In the genomic region with DNA sequence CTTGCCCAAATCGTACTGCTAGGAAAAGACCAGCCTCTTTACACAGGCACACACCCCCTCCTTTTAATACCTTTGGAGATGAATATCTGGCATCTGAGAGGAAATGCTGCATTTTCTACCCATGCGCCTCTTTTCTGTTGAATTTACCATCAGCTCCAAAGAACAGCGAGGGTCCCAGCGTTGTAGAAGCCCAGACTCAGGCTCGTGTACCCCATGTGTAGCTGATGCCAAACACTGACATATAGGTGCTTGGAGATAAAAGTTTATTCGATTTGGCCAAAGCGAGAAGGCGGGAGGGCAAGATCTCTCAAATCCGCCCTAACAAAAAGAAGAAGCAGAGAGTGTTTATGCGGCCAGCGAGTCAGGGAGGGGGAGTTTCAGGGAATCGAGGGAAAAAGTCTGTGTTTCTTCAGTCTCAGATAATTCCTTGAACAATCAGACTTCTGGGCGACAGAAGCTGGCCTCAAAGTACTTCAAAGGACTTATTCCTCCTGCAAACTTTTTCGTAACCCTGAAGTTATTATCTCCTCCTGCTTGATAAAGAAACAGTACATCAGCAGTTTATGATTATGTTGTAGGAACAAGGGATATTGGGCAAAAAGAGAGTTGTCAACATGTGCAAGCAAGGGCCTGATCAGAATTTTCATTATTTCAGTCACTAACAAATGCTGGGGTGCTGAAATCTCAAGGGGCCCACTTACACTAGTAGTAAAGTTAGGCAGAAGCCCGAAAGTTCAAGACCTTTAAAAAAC, we compare ENCODE assay signal across 8 cellular contexts. TPM values are rescaled to one million over a fixed set of nuclear protein-coding genes. Genes with fewer than 3 reads are reported as not detected.
DNase-seq lines count a peak whose midpoint lies in the region; ATAC-seq and TF ChIP-seq lines count a peak whose summit lies in the region.

No MANE protein-coding gene starts in this region.

- ATAC-seq in HG02852 (IDR thresholded peaks at IDR 0.05; ENCODE audit: unreplicated experiment) (peak; percentile 10), T-cell (replicated peaks in 1 of 4) (peak; percentile 28 to 32 (median 30))

- peak overlapping the region; percentile 62 to 74 (median 67) for H3K4me3 ChIP-seq in fibroblast of lung (replicated peaks in 1 of 4; ENCODE audit: control extremely low read depth in 1 of 4, insufficient read depth in 1 of 4, low read depth in 3 of 4, low read length in 4 of 4)
- peak overlapping the region; percentile 65 for H3K4me3 ChIP-seq in skeletal muscle cell (ENCODE audit: low read depth, low read length)

- no peaks in the 10 kb centered on the region for H3K9me3 Mint-ChIP-seq in T-cell

- no peak overlapping the region for H3K27ac ChIP-seq in fibroblast of lung (ENCODE audit: insufficient read depth, low read length)

- POLR2A ChIA-PET in T-cell (lab: Charles Lee): interaction anchor here (0.6 to 1.9 kb wide), 11 partner anchors 9 to 1755 kb away, joined by 3 to 11 read pairs (median 4); no protein-coding TSS in a partner anchor

- H3K4me1 Mint-ChIP-seq in T-cell: peaks cover 33 to 40% (median 38%) of the 10 kb centered on the region in 3 donors

- H3K27me3 ChIP-seq in fibroblast of lung (ENCODE audit: control insufficient read depth, insufficient read depth, low read length): no peaks in the 10 kb centered on the region

- H3K9me3 ChIP-seq in fibroblast of lung (ENCODE audit: control insufficient read depth, insufficient read depth, low read depth, low read length): no peaks in the 10 kb centered on the region

- H3K79me2 ChIP-seq in fibroblast of lung (ENCODE audit: control insufficient read depth, insufficient read depth, low read length): no peaks in the 10 kb centered on the region

- peak overlapping the region; percentile 75 to 86 for H3K27ac Mint-ChIP-seq in T-cell

- peak overlapping the region; percentile 81 for H2AFZ ChIP-seq in fibroblast of lung (ENCODE audit: low read length)

- H3K27me3 Mint-ChIP-seq in T-cell: no peaks in the 10 kb centered on the region

- peak overlapping the region; percentile 92 for H3K4me2 ChIP-seq in fibroblast of lung (ENCODE audit: extremely low read depth, insufficient read depth, low read length)

- H3K36me3 Mint-ChIP-seq in T-cell: no peaks in the 10 kb centered on the region

- H3K4me1 ChIP-seq in fibroblast of lung (ENCODE audit: control insufficient read depth, extremely low read depth, insufficient read depth, low read length): no peaks in the 10 kb centered on the region

- peak overlapping the region; percentile 85 to 90 (median 86) for H3K4me3 Mint-ChIP-seq in T-cell

- H3K9ac ChIP-seq in fibroblast of lung (ENCODE audit: insufficient read depth, low read length): no peak overlapping the region

- CTCF ChIA-PET in T-cell (lab: Charles Lee): interaction anchor here (0.6 to 2.6 kb wide), 21 partner anchors 10 to 679 kb away, joined by 3 to 18 read pairs (median 4); a partner anchor contains a TSS

- no peak for TF ChIP-seq CTCF in fibroblast of lung (conservative IDR thresholded peaks at IDR 0.05 in 1 of 2, IDR thresholded peaks at IDR 0.05 in 1 of 2; ENCODE audit: low read depth in 1 of 2, low read length in 2 of 2)

- DNase-seq in SKM-1 treated with dmso at 0.1 percent for 144 hours (lab: John Stamatoyannopoulos, UW; ENCODE audit: unreplicated experiment) (peak; percentile 59), SKM-1 (lab: John Stamatoyannopoulos, UW; ENCODE audit: unreplicated experiment) (no peak), T-cell (no peak), fibroblast of lung (ENCODE audit: low read depth in 2 of 2) (no peak), skeletal muscle cell (ENCODE audit: low read depth) (no peak), NCI-H345 treated with DMSO at 0.1 percent for 48 hours (lab: John Stamatoyannopoulos, UW; ENCODE audit: unreplicated experiment) (no peak), NK-92 (lab: John Stamatoyannopoulos, UW; ENCODE audit: unreplicated experiment) (no peak)

- H3K36me3 ChIP-seq in fibroblast of lung (ENCODE audit: control insufficient read depth, insufficient read depth, low read length): no peaks in the 10 kb centered on the region

- no peaks in the 10 kb centered on the region for H4K20me1 ChIP-seq in fibroblast of lung (ENCODE audit: control insufficient read depth, extremely low read depth, insufficient read depth, low read length)

RNA-seq across cellular contexts. Expression of a gene that starts 0.6 kb away (rescaled TPM):
- total RNA-seq in T-cell (10 to 100 TPM in 3 of 5 donors, 1 to 10 TPM in 2; 9.1 to 13.0 (median 10.9) TPM), fibroblast of lung (58.5 and 108 TPM in 2 replicates)
- polyA plus RNA-seq in fibroblast of lung: 29.4 and 75.5 TPM in 2 replicates
- 15.3 and 34.9 TPM in 2 replicates for polyA plus RNA-seq in fibroblast of lung (2012)
- 2.2 and 2.6 TPM in 2 replicates for polyA minus RNA-seq in fibroblast of lung (ENCODE audit: low replicate concordance)

RNA-seq across cellular contexts. Expression of a gene that starts 35.9 kb away (rescaled TPM):
- total RNA-seq in T-cell (100 to 1,000 TPM; 324 to 414 (median 385) TPM), fibroblast of lung (not detected in 2 replicates)
- polyA plus RNA-seq in fibroblast of lung: not detected in 2 replicates
- polyA plus RNA-seq in fibroblast of lung (2012): not detected in 2 replicates
- polyA minus RNA-seq in fibroblast of lung (ENCODE audit: low replicate concordance): not detected in 2 replicates

Comparison
In these comparisons a context has a peak if more than half of its experiments do, and no peak if none do; other contexts are left out.
1. RNA of a gene that starts 35.9 kb away (total RNA-seq): 324 to 414 TPM in T-cell; not detected in fibroblast of lung; every median in the first group is over 100 times any median in the second.